Comparison of ENCODE assay signal across 21 cellular contexts in the genomic region with DNA sequence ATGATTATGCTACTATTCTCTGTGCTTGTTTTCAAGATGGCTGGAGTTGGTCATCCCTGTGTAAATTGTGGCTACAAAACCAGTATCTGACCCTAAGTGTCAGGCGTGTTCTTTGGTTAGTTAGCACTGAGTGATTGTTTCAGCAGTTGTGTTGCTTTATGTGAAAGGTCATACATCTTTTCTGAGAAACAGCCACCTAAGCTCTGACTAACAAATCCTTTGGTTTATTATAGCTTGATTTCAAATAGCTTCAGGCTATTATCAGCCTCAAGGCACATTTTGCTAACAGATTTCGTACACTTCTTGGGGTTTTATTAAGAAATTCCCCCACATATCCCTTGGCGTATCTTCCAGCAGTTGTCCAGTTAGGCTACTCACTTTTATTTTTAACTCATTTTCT. TPM values are rescaled to one million over a fixed set of nuclear protein-coding genes. Genes with fewer than 3 reads are reported as not detected.
A peak's percentile ranks its signal among the peaks of the same experiment; 100 is the strongest.
DNase-seq lines count a peak whose midpoint lies in the region; ATAC-seq, FAIRE-seq and TF ChIP-seq lines count a peak whose summit lies in the region.
"Had no signal": no experiment of that assay in that cellular context is flagged by ENCODE, and none has a peak within 500 bp of the region (broad histone marks: within the 10 kb centered on the region; RNA-seq: fewer than 3 reads in every experiment).

No MANE protein-coding gene starts in this region.

- TF ChIP-seq CTCF in OCI-LY7 (conservative IDR thresholded peaks at IDR 0.05; ENCODE audit: low read length) (no peak), vagina (IDR thresholded peaks at IDR 0.05) (no peak)

- no peak for TF ChIP-seq POLR2A in H54 (IDR thresholded peaks at IDR 0.05; ENCODE audit: low read depth, low read length)
- no peak for TF ChIP-seq POLR2A in vagina (IDR thresholded peaks at IDR 0.05)

- intact Hi-C loops in OCI-LY7 (cut with micrococcal nuclease; ENCODE audit: unreplicated experiment) (no loop called here), vagina (cut with DNase I) (no loop called here)
- intact Hi-C loops in naive thymus-derived CD4-positive, alpha-beta T cell (cut with micrococcal nuclease): no loop called here

- CTCF ChIA-PET in OCI-LY7 (lab: Charles Lee; ENCODE audit: unreplicated experiment): no interaction called here
- CTCF ChIA-PET in naive thymus-derived CD4-positive, alpha-beta T cell (lab: Charles Lee): no interaction called here

- H2AFZ ChIP-seq in OCI-LY7 (ENCODE audit: low read length): peak overlapping the region; percentile 20; the same call in 1 of the 2 replicates
- H2AFZ ChIP-seq: GM23338 had no signal

- H3K27ac ChIP-seq in OCI-LY7 (ENCODE audit: low read depth, low read length, poor library complexity, severe bottlenecking): no peak overlapping the region
- no peak overlapping the region for H3K27ac ChIP-seq in vagina
- H3K27ac ChIP-seq in naive thymus-derived CD4-positive, alpha-beta T cell (ENCODE audit: low read depth, low read length): no peak overlapping the region
- H3K27ac ChIP-seq: A549, C4-2B had no signal

- H3K27me3 ChIP-seq in vagina: no peaks in the 10 kb centered on the region
- H3K27me3 ChIP-seq in naive thymus-derived CD4-positive, alpha-beta T cell (ENCODE audit: control insufficient read depth in 2 of 2, insufficient read depth in 2 of 2, low read length in 2 of 2): no peaks in the 10 kb centered on the region

- H3K4me3 ChIP-seq in OCI-LY7 (ENCODE audit: low read depth, low read length, poor library complexity, severe bottlenecking) (no peak overlapping the region), vagina (no peak overlapping the region)
- no peak overlapping the region for H3K4me3 ChIP-seq in naive thymus-derived CD4-positive, alpha-beta T cell (ENCODE audit: low read length)
- H3K4me3 ChIP-seq: A549, GM12878, GM23338 had no signal

- no peaks in the 10 kb centered on the region for H3K9me2 ChIP-seq in OCI-LY7 (ENCODE audit: insufficient read depth, low read length)

- peak; percentile 33 for FAIRE-seq in H54 (lab: Jason Lieb, UNC)
- FAIRE-seq: A549, D721Med, GM12878, HepG2, HTR-8/SVneo had no signal

- no peaks in the 10 kb centered on the region for H3K9me3 ChIP-seq in OCI-LY7 (ENCODE audit: low read length)
- no peaks in the 10 kb centered on the region for H3K9me3 ChIP-seq in vagina
- H3K9me3 ChIP-seq in naive thymus-derived CD4-positive, alpha-beta T cell (ENCODE audit: control insufficient read depth in 2 of 3, low read length in 3 of 3): no peaks in the 10 kb centered on the region
- H3K9me3 ChIP-seq: A549, BE2C had no signal

- no peaks in the 10 kb centered on the region for H4K20me1 ChIP-seq in OCI-LY7 (ENCODE audit: insufficient read depth, low read length)

- no peak overlapping the region for H3K27ac Mint-ChIP-seq in naive thymus-derived CD4-positive, alpha-beta T cell
- no peak overlapping the region for H3K27ac Mint-ChIP-seq in T-helper 2 cell treated with Interferon-gamma antibody and Interleukin-4, amounts not matched to agents 5 μg/mL and 100 μg/mL, for 36 hours
- H3K27ac Mint-ChIP-seq: CD4-positive, alpha-beta memory T cell; GM23338; H9 had no signal

- H3K4me1 Mint-ChIP-seq in naive thymus-derived CD4-positive, alpha-beta T cell: peaks cover 4 to 9% (median 6%) of the 10 kb centered on the region in 7 donors
- peaks cover 4% of the 10 kb centered on the region for H3K4me1 Mint-ChIP-seq in T-helper 2 cell treated with Interferon-gamma antibody and Interleukin-4, amounts not matched to agents 5 μg/mL and 100 μg/mL, for 36 hours (ENCODE audit: low read depth)

- peak; percentile 65 for DNase-seq in EL
- no peak for DNase-seq in H54 (ENCODE audit: insufficient read length, low spot score)
- DNase-seq in OCI-LY7 (ENCODE audit: low spot score): no peak
- peak; percentile 22 for DNase-seq in fibroblast of gingiva (ENCODE audit: low read depth)
- DNase-seq in activated naive CD4-positive, alpha-beta T cell treated with anti-CD3 and anti-CD28 coated beads, Interleukin-2, amount 50 U/mL, for 16 hours: no peak
- no peak for DNase-seq in vagina (ENCODE audit: extremely low spot score in 2 of 2)
- DNase-seq in naive thymus-derived CD4-positive, alpha-beta T cell: no peak
- no peak for DNase-seq in T-helper 2 cell treated with Interferon-gamma antibody and Interleukin-4, amounts not matched to agents 5 μg/mL and 100 μg/mL, for 36 hours (ENCODE audit: low spot score)
- DNase-seq: BE2C; CD4-positive, alpha-beta memory T cell; DMS153; DMS79 treated with DMSO at 0.1 percent for 48 hours; H9 had no signal

- H3K4me2 ChIP-seq in OCI-LY7 (ENCODE audit: low read length): no peak overlapping the region
- H3K4me2 ChIP-seq: A549, GM23338 had no signal

- H3K27me3 Mint-ChIP-seq in naive thymus-derived CD4-positive, alpha-beta T cell: peaks cover 39 to 84% (median 46%) of the 10 kb centered on the region in 5 donors
- peaks cover 81% of the 10 kb centered on the region for H3K27me3 Mint-ChIP-seq in T-helper 2 cell treated with Interferon-gamma antibody and Interleukin-4, amounts not matched to agents 5 μg/mL and 100 μg/mL, for 36 hours (ENCODE audit: low read depth)

- H3K36me3 ChIP-seq in OCI-LY7 (ENCODE audit: insufficient read depth, low read length) (no peaks in the 10 kb centered on the region), vagina (no peaks in the 10 kb centered on the region)
- H3K36me3 ChIP-seq in naive thymus-derived CD4-positive, alpha-beta T cell (ENCODE audit: control insufficient read depth in 2 of 3, insufficient read depth in 3 of 3, low read length in 3 of 3): no peaks in the 10 kb centered on the region
- H3K36me3 ChIP-seq: BE2C had no signal

- H3K4me1 ChIP-seq in OCI-LY7 (ENCODE audit: insufficient read depth, low read length, poor library complexity, severe bottlenecking) (peaks cover 8% of the 10 kb centered on the region), vagina (peaks cover 7% of the 10 kb centered on the region)
- peaks cover 0 to 4% of the 10 kb centered on the region in 2 donors for H3K4me1 ChIP-seq in naive thymus-derived CD4-positive, alpha-beta T cell (ENCODE audit: control insufficient read depth in 2 of 2, insufficient read depth in 2 of 2, low read length in 2 of 2)
- H3K4me1 ChIP-seq: BE2C had no signal

- POLR2A ChIA-PET in OCI-LY7 (lab: Charles Lee): interaction anchor here (0.5 to 1.6 kb wide), 3 partner anchors 8 to 59 kb away, joined by 3 to 8 read pairs (median 3); no protein-coding TSS in a partner anchor
- POLR2A ChIA-PET in naive thymus-derived CD4-positive, alpha-beta T cell (lab: Charles Lee): no interaction called here

- no peaks in the 10 kb centered on the region for H3K79me2 ChIP-seq in OCI-LY7 (ENCODE audit: insufficient read depth, low read depth, low read length)

- peaks cover 0 to 3% (median 0%) of the 10 kb centered on the region in 5 donors for H3K36me3 Mint-ChIP-seq in naive thymus-derived CD4-positive, alpha-beta T cell
- no peaks in the 10 kb centered on the region for H3K36me3 Mint-ChIP-seq in T-helper 2 cell treated with Interferon-gamma antibody and Interleukin-4, amounts not matched to agents 5 μg/mL and 100 μg/mL, for 36 hours (ENCODE audit: low read depth)
- H3K36me3 Mint-ChIP-seq: CD4-positive, alpha-beta memory T cell had no signal

- ATAC-seq in naive thymus-derived CD4-positive, alpha-beta T cell: no peak
- ATAC-seq: A549, GM12878, GM23338, HepG2 had no signal

- peaks cover 0 to 6% (median 0%) of the 10 kb centered on the region in 11 donors for H3K9me3 Mint-ChIP-seq in naive thymus-derived CD4-positive, alpha-beta T cell
- no peaks in the 10 kb centered on the region for H3K9me3 Mint-ChIP-seq in T-helper 2 cell treated with Interferon-gamma antibody and Interleukin-4, amounts not matched to agents 5 μg/mL and 100 μg/mL, for 36 hours
- H3K9me3 Mint-ChIP-seq: CD4-positive, alpha-beta memory T cell; GM23338; H9 had no signal

- no TSS peak for BruUV-seq in OCI-LY7 (replicated peaks; lab: Mats Ljungman, UMichigan)

- no peak overlapping the region for H3K4me3 Mint-ChIP-seq in naive thymus-derived CD4-positive, alpha-beta T cell
- H3K4me3 Mint-ChIP-seq in T-helper 2 cell treated with Interferon-gamma antibody and Interleukin-4, amounts not matched to agents 5 μg/mL and 100 μg/mL, for 36 hours: no peak overlapping the region
- H3K4me3 Mint-ChIP-seq: CD4-positive, alpha-beta memory T cell; GM23338; H9 had no signal

RNA-seq across cellular contexts. Expression of gene ADRB1, which starts 4.8 kb away (rescaled TPM):
- total RNA-seq in OCI-LY7 (2014; rRNA removed; shearing (Covaris generic)): 1.1 and 2.0 TPM in 2 replicates
- total RNA-seq in OCI-LY7 (2022) (1.3 and 1.4 TPM in 2 replicates), vagina (not detected)
- total RNA-seq in naive thymus-derived CD4-positive, alpha-beta T cell: under 1 TPM in 2 of 5 experiments, not detected in 3; 0.29 to 0.64 TPM
- not detected for polyA plus RNA-seq in naive thymus-derived CD4-positive, alpha-beta T cell
- total RNA-seq: CD4-positive, alpha-beta memory T cell had no signal
- polyA plus RNA-seq: AG04450; CD4-positive, alpha-beta memory T cell; HepG2 had no signal

Comparison
In these comparisons a context has a peak if more than half of its experiments do, and no peak if none do; other contexts are left out.
1. DNase-seq: peak in EL (single experiment) and fibroblast of gingiva (single experiment); none in H54 (single experiment), OCI-LY7 (single experiment), activated naive CD4-positive, alpha-beta T cell treated with anti-CD3 and anti-CD28 coated beads, Interleukin-2, amount 50 U/mL, for 16 hours (single experiment), vagina (0 of 2), naive thymus-derived CD4-positive, alpha-beta T cell (0 of 9) and T-helper 2 cell treated with Interferon-gamma antibody and Interleukin-4, amounts not matched to agents 5 μg/mL and 100 μg/mL, for 36 hours (single experiment).